ENCODE assay signal across 1 cellular context in the genomic region with DNA sequence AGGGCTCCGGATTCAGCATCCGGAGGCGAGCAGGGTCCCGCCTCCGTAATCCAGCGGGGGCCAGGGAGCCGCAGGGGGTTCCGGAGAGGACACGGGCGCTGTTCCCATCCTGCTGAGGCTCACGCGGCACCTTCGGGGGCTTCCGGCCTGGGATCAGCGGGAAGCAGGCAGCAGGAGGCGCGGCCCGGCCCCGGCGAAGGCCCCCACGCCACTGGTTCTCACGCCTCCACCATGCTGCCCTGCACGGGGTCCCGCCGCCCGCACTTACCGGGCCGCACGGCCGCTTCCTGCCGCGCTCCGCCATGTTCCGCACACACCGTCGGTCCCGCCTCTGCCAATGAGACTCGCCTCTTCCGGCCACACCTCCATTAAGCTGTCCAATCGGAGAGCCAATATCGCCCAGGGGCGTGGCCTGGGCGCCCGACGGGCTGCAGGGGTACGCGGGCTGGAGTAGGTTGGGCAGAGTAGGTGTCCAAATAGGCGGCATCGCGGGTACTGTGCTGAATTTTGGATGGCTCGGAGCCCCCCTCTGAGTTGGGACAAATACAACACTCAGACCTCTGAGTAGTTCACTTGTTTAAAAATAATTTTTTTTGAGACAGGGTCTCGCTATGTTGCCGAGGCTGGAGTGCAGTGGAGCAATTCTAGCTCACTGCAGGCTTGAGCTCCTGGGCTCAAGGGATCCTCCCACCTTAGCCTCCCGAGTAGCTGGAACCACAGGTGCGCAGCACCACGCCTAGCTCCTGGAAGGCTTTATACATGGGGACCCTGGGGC.
TF ChIP-seq lines count a peak whose summit lies in the region.

A gene with protein sequence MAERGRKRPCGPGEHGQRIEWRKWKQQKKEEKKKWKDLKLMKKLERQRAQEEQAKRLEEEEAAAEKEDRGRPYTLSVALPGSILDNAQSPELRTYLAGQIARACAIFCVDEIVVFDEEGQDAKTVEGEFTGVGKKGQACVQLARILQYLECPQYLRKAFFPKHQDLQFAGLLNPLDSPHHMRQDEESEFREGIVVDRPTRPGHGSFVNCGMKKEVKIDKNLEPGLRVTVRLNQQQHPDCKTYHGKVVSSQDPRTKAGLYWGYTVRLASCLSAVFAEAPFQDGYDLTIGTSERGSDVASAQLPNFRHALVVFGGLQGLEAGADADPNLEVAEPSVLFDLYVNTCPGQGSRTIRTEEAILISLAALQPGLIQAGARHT (minus strand): TSS at position 318 of the 775 bp plus-strand sequence. CDS start 14 bp downstream, at position 304.

TF ChIP-seq in H1, 55 proteins besides CTCF, POLR2A, EP300 and RAD21 (continued from another document):
- TF ChIP-seq, protein P1, sequence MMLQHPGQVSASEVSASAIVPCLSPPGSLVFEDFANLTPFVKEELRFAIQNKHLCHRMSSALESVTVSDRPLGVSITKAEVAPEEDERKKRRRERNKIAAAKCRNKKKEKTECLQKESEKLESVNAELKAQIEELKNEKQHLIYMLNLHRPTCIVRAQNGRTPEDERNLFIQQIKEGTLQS (IDR thresholded peaks at IDR 0.05; ENCODE audit: insufficient read depth, low read depth, low read length) = no peak
- TF ChIP-seq POU5F1 (IDR thresholded peaks at IDR 0.05; ENCODE audit: low read depth, low read length) = no peak
TF ChIP-seq in H1: peak in this region for 17.
